In genomic region chr1:226511296-226511695, GRCh38 we compare ENCODE assay signal across 26 cellular contexts. TPM values are rescaled to one million over a fixed set of nuclear protein-coding genes. Genes with fewer than 3 reads are reported as not detected.
"Had no signal": no experiment of that assay in that cellular context is flagged by ENCODE, and none has a peak within 500 bp of the region (broad histone marks: within the 10 kb centered on the region; RNA-seq: fewer than 3 reads in every experiment).

No MANE protein-coding gene starts in this region.

- H3K4me1 ChIP-seq: left ventricle myocardium inferior, right atrium auricular region, right lobe of liver, testis, thyroid gland, uterus had no signal

- ATAC-seq: natural killer cell treated with Interleukin-12 subunit alpha and Interleukin-12 subunit beta and Interleukin-15 and Interleukin-18, amount 100 ng/mL, for 72 hours; right lobe of liver; stimulated activated memory B cell treated with anti-CD40 and anti-IgM and Interleukin-4, amounts not matched to agents 10 μg/mL and 1 μg/mL and 100 μg/mL, for 72 hours; stimulated activated naive CD8-positive, alpha-beta T cell treated with anti-CD3 and anti-CD28 coated beads, Interleukin-15, amount 100 ng/mL, for 72 hours had no signal

- DNase-seq: hypothalamus; immature natural killer cell; left ventricle myocardium inferior; mesendoderm; naive B cell; ovary; right lobe of liver; stimulated activated CD4-positive, alpha-beta T cell treated with anti-CD3 and anti-CD28 coated beads, Interleukin-1b, Interleukin-23, amount 100 ng/mL, for 48 hours; stimulated activated CD4-positive, alpha-beta T cell treated with anti-CD3 and anti-CD28 coated beads, Interleukin-2, amount 100 ng/mL, for 48 hours; stimulated activated CD4-positive, alpha-beta T cell treated with anti-CD3 and anti-CD28 coated beads, Interleukin-4, amount 100 ng/mL, for 4 hours; stimulated activated CD8-positive, alpha-beta memory T cell treated with anti-CD3 and anti-CD28 coated beads, Interleukin-4, amount 100 ng/mL, for 48 hours; stimulated activated naive CD4-positive, alpha-beta T cell treated with Interleukin-2 at 50 U/mL for 16 hours; stimulated activated naive CD8-positive, alpha-beta T cell treated with anti-CD3 and anti-CD28 coated beads, Interleukin-15, amount 100 ng/mL, for 72 hours; testis; thyroid gland; trophoblast cell; uterus had no signal

- H3K36me3 ChIP-seq: left ventricle myocardium inferior, ovary, right atrium auricular region, right lobe of liver, thyroid gland, uterus had no signal

- H3K4me3 Mint-ChIP-seq: immature natural killer cell; mesothelial cell of epicardium; naive B cell; natural killer cell treated with Interleukin-12 subunit alpha and Interleukin-12 subunit beta and Interleukin-15 and Interleukin-18, amount 100 ng/mL, for 72 hours; stimulated activated memory B cell treated with anti-CD40 and anti-IgM and Interleukin-4, amounts not matched to agents 10 μg/mL and 1 μg/mL and 100 μg/mL, for 72 hours; stimulated activated naive CD8-positive, alpha-beta T cell treated with anti-CD3 and anti-CD28 coated beads, Interleukin-15, amount 100 ng/mL, for 72 hours had no signal

- H3K4me1 Mint-ChIP-seq: immature natural killer cell; mesothelial cell of epicardium; stimulated activated naive CD8-positive, alpha-beta T cell treated with anti-CD3 and anti-CD28 coated beads, Interleukin-15, amount 100 ng/mL, for 72 hours had no signal

- H3K9me3 ChIP-seq: left ventricle myocardium inferior, ovary, right atrium auricular region, right lobe of liver, testis, thyroid gland, uterus had no signal

- H3K27ac Mint-ChIP-seq: immature natural killer cell; mesothelial cell of epicardium; naive B cell; natural killer cell treated with Interleukin-12 subunit alpha and Interleukin-12 subunit beta and Interleukin-15 and Interleukin-18, amount 100 ng/mL, for 72 hours; progenitor cell of endocrine pancreas; stimulated activated memory B cell treated with anti-CD40 and anti-IgM and Interleukin-4, amounts not matched to agents 10 μg/mL and 1 μg/mL and 100 μg/mL, for 72 hours; stimulated activated naive CD8-positive, alpha-beta T cell treated with anti-CD3 and anti-CD28 coated beads, Interleukin-15, amount 100 ng/mL, for 72 hours had no signal

- H3K9me3 Mint-ChIP-seq: immature natural killer cell; mesothelial cell of epicardium; naive B cell; natural killer cell treated with Interleukin-12 subunit alpha and Interleukin-12 subunit beta and Interleukin-15 and Interleukin-18, amount 100 ng/mL, for 72 hours; stimulated activated memory B cell treated with anti-CD40 and anti-IgM and Interleukin-4, amounts not matched to agents 10 μg/mL and 1 μg/mL and 100 μg/mL, for 72 hours; stimulated activated naive CD8-positive, alpha-beta T cell treated with anti-CD3 and anti-CD28 coated beads, Interleukin-15, amount 100 ng/mL, for 72 hours had no signal

- H3K36me3 Mint-ChIP-seq: mesothelial cell of epicardium; stimulated activated memory B cell treated with anti-CD40 and anti-IgM and Interleukin-4, amounts not matched to agents 10 μg/mL and 1 μg/mL and 100 μg/mL, for 72 hours had no signal

- H3K4me3 ChIP-seq: left ventricle myocardium inferior, lung, ovary, right atrium auricular region, right lobe of liver, smooth muscle cell, testis, thyroid gland, uterus had no signal

- H3K27ac ChIP-seq: left ventricle myocardium inferior, ovary, right atrium auricular region, right lobe of liver, testis, thyroid gland, uterus had no signal

- H3K27me3 ChIP-seq: ovary, right atrium auricular region, right lobe of liver, testis, thyroid gland, uterus had no signal

RNA-seq across cellular contexts. Expression of gene STUM, which starts 37.3 kb away (rescaled TPM):
- total RNA-seq: mononuclear cell; natural killer cell treated with Interleukin-12 subunit alpha and Interleukin-12 subunit beta and Interleukin-15 and Interleukin-18, amount 100 ng/mL, for 72 hours; pulmonary artery endothelial cell had no signal
- polyA plus RNA-seq: immature natural killer cell, smooth muscle cell had no signal
